In genomic region chr9:134386951-134387831, GRCh38 we compare ENCODE assay signal across 11 cellular contexts.
DNase-seq lines count a peak whose midpoint lies in the region; TF ChIP-seq lines count a peak whose summit lies in the region.
"Had no signal": no experiment of that assay in that cellular context is flagged by ENCODE, and none has a peak within 500 bp of the region (broad histone marks: within the 10 kb centered on the region; RNA-seq: fewer than 3 reads in every experiment).

No MANE protein-coding gene starts in this region.

- no peak overlapping the region for H3K27ac Mint-ChIP-seq in activated CD4-positive, alpha-beta memory T cell treated with anti-CD3 and anti-CD28 coated beads, Interleukin-2, amount 10 ng/mL, durations not matched to agents 7 days and 5 days
- no peak overlapping the region for H3K27ac Mint-ChIP-seq in neural progenitor cell

- DNase-seq in AG08396 (ENCODE audit: low spot score) (peak; percentile 67), NCI-H69 (lab: John Stamatoyannopoulos, UW) (peak; percentile 65), globus pallidus (ENCODE audit: low spot score) (peak; percentile 47), prostate gland (ENCODE audit: low spot score) (peak; percentile 86), NCI-H1436 treated with DMSO at 0.1 percent for 48 hours (lab: John Stamatoyannopoulos, UW) (no peak), NAMALWA (ENCODE audit: low spot score) (no peak), neural progenitor cell (ENCODE audit: low spot score) (no peak)
- no peak for DNase-seq in activated CD4-positive, alpha-beta memory T cell treated with anti-CD3 and anti-CD28 coated beads, Interleukin-2, amount 10 ng/mL, durations not matched to agents 7 days and 5 days
- DNase-seq: activated CD8-positive, alpha-beta T cell treated with anti-CD3 and anti-CD28 coated beads for 36 hours; NCI-H1930; SIG-M5 had no signal

- CTCF ChIA-PET in activated CD4-positive, alpha-beta memory T cell treated with anti-CD3 and anti-CD28 coated beads, Interleukin-2, amount 10 ng/mL, durations not matched to agents 7 days and 5 days (lab: Charles Lee), result interaction anchor here (0.9 kb wide), 1 partner anchor 56 kb away, joined by 3 read pairs; no protein-coding TSS in a partner anchor

- H3K4me3 ChIP-seq in prostate gland (no peak overlapping the region), neural progenitor cell (no peak overlapping the region)

- H3K36me3 ChIP-seq in prostate gland, result no peaks in the 10 kb centered on the region
- no peaks in the 10 kb centered on the region for H3K36me3 ChIP-seq in neural progenitor cell

- H3K36me3 Mint-ChIP-seq in activated CD4-positive, alpha-beta memory T cell treated with anti-CD3 and anti-CD28 coated beads, Interleukin-2, amount 10 ng/mL, durations not matched to agents 7 days and 5 days (ENCODE audit: low read depth), result no peaks in the 10 kb centered on the region
- H3K36me3 Mint-ChIP-seq in neural progenitor cell, result no peaks in the 10 kb centered on the region

- H3F3A ChIP-seq in neural progenitor cell (ENCODE audit: low read depth), result no peaks in the 10 kb centered on the region

- peaks cover 43% of the 10 kb centered on the region for H3K4me1 Mint-ChIP-seq in activated CD4-positive, alpha-beta memory T cell treated with anti-CD3 and anti-CD28 coated beads, Interleukin-2, amount 10 ng/mL, durations not matched to agents 7 days and 5 days
- H3K4me1 Mint-ChIP-seq in neural progenitor cell, result peaks cover 23% of the 10 kb centered on the region

- H3K4me3 Mint-ChIP-seq in activated CD4-positive, alpha-beta memory T cell treated with anti-CD3 and anti-CD28 coated beads, Interleukin-2, amount 10 ng/mL, durations not matched to agents 7 days and 5 days, result no peak overlapping the region
- no peak overlapping the region for H3K4me3 Mint-ChIP-seq in neural progenitor cell
- H3K4me3 Mint-ChIP-seq: activated CD8-positive, alpha-beta T cell treated with anti-CD3 and anti-CD28 coated beads for 36 hours had no signal

- POLR2A ChIA-PET in activated CD4-positive, alpha-beta memory T cell treated with anti-CD3 and anti-CD28 coated beads, Interleukin-2, amount 10 ng/mL, durations not matched to agents 7 days and 5 days (lab: Charles Lee), result no interaction called here

- peaks cover 100% of the 10 kb centered on the region for H4K20me1 ChIP-seq in neural progenitor cell (ENCODE audit: low read depth)

- no peak overlapping the region for H2AFZ ChIP-seq in neural progenitor cell (replicated peaks)

- TF ChIP-seq POLR2A in prostate gland (IDR thresholded peaks at IDR 0.05), result peak; percentile 42

- H3K27ac ChIP-seq in prostate gland (peak overlapping the region; percentile 83 to 85), neural progenitor cell (no peak overlapping the region)

- no peaks in the 10 kb centered on the region for H3K27me3 ChIP-seq in prostate gland (replicated peaks; ENCODE audit: insufficient read depth)
- H3K27me3 ChIP-seq in neural progenitor cell, result no peaks in the 10 kb centered on the region

- TF ChIP-seq CTCF in prostate gland (IDR thresholded peaks at IDR 0.05) (no peak), neural progenitor cell (IDR thresholded peaks at IDR 0.05) (no peak)

- H3K4me1 ChIP-seq in prostate gland (replicated peaks), result peaks cover 46% of the 10 kb centered on the region
- H3K4me1 ChIP-seq in neural progenitor cell, result peaks cover 12% of the 10 kb centered on the region

- no peak overlapping the region for H3K4me2 ChIP-seq in neural progenitor cell

- intact Hi-C loops in prostate gland (cut with DNase I), result no loop called here

- peaks cover 80% of the 10 kb centered on the region for H3K79me2 ChIP-seq in neural progenitor cell (ENCODE audit: low read depth)

- no peak overlapping the region for H3K9ac ChIP-seq in neural progenitor cell

- 39% methylated on average over 38 of the region's 38 CpGs for WGBS in prostate gland

- no peaks in the 10 kb centered on the region for H3K9me3 Mint-ChIP-seq in activated CD4-positive, alpha-beta memory T cell treated with anti-CD3 and anti-CD28 coated beads, Interleukin-2, amount 10 ng/mL, durations not matched to agents 7 days and 5 days
- no peaks in the 10 kb centered on the region for H3K9me3 Mint-ChIP-seq in neural progenitor cell
- H3K9me3 Mint-ChIP-seq: activated CD8-positive, alpha-beta T cell treated with anti-CD3 and anti-CD28 coated beads for 36 hours had no signal

- peaks cover 7% of the 10 kb centered on the region for H3K27me3 Mint-ChIP-seq in activated CD4-positive, alpha-beta memory T cell treated with anti-CD3 and anti-CD28 coated beads, Interleukin-2, amount 10 ng/mL, durations not matched to agents 7 days and 5 days
- H3K27me3 Mint-ChIP-seq in neural progenitor cell (ENCODE audit: insufficient read depth, low read depth), result no peaks in the 10 kb centered on the region

- H3K9me3 ChIP-seq in prostate gland, result no peaks in the 10 kb centered on the region
- no peaks in the 10 kb centered on the region for H3K9me3 ChIP-seq in neural progenitor cell (ENCODE audit: low read depth)

Comparison
In these comparisons a context has a peak if more than half of its experiments do, and no peak if none do; other contexts are left out.
1. DNase-seq: peak in AG08396 (single experiment), NCI-H69 (single experiment), globus pallidus (single experiment) and prostate gland (single experiment); none in NCI-H1436 treated with DMSO at 0.1 percent for 48 hours (single experiment), activated CD4-positive, alpha-beta memory T cell treated with anti-CD3 and anti-CD28 coated beads, Interleukin-2, amount 10 ng/mL, durations not matched to agents 7 days and 5 days (single experiment), NAMALWA (single experiment) and neural progenitor cell (single experiment).